ENCODE assay signal across 9 cellular contexts in genomic region chr3:185486371-185486770, GRCh38.
"Had no signal": no experiment of that assay in that cellular context is flagged by ENCODE, and none has a peak within 500 bp of the region (broad histone marks: within the 10 kb centered on the region; RNA-seq: fewer than 3 reads in every experiment).

No MANE protein-coding gene starts in this region.

- H3K4me2 ChIP-seq: GM23338 had no signal

- H3K9ac ChIP-seq: GM23248 had no signal

- ATAC-seq: GM23338, HCT116 had no signal

- H3K27ac ChIP-seq: GM23248 had no signal

- H3K9me3 ChIP-seq: HAP-1 had no signal

- H3K4me1 ChIP-seq: HAP-1 had no signal

- H2AFZ ChIP-seq: GM23248, GM23338 had no signal

- DNase-seq: GM23248, GOT3, H7, H9, HCEC 1CT, HFFc6 had no signal

- H3K4me3 ChIP-seq: GM23248, GM23338, HAP-1 had no signal
